In genomic region chr2:111116843-111117665, GRCh38 we compare ENCODE assay signal across 8 cellular contexts. TPM values are rescaled to one million over a fixed set of nuclear protein-coding genes. Genes with fewer than 3 reads are reported as not detected.
DNase-seq lines count a peak whose midpoint lies in the region; ATAC-seq and TF ChIP-seq lines count a peak whose summit lies in the region.

No MANE protein-coding gene starts in this region.

- no peak overlapping the region for H3K27ac ChIP-seq in foreskin keratinocyte
- H3K27ac ChIP-seq in neural cell (ENCODE audit: low read length) = no peak overlapping the region

- no peak for TF ChIP-seq EP300 in neural cell (conservative IDR thresholded peaks at IDR 0.05; ENCODE audit: poor library complexity, severe bottlenecking)

- H3K4me3 ChIP-seq in LNCaP clone FGC (ENCODE audit: low read depth, low read length) (0 out of 2 replicates have a peak overlapping the region, but pooled peaks have one; percentile 7), neural cell (ENCODE audit: low read length) (peak overlapping the region; percentile 63)

- TF ChIP-seq CTCF in LNCaP clone FGC (IDR thresholded peaks at IDR 0.05; ENCODE audit: control insufficient read depth, extremely low read depth, insufficient read depth) (peak; percentile 89), foreskin keratinocyte (conservative IDR thresholded peaks at IDR 0.05) (peak; percentile 93), neural cell (IDR thresholded peaks at IDR 0.05; ENCODE audit: poor library complexity, severe bottlenecking) (peak; percentile 89)

- H2AFZ ChIP-seq in neural cell (ENCODE audit: low read depth, low read length) = no peak overlapping the region

- no peaks in the 10 kb centered on the region for H3K36me3 ChIP-seq in neural cell (ENCODE audit: insufficient read depth, low read length)

- H3K4me2 ChIP-seq in neural cell (ENCODE audit: low read length) = no peak overlapping the region

- ATAC-seq in foreskin keratinocyte (peak; percentile 65), GM19397 (IDR thresholded peaks at IDR 0.05; ENCODE audit: unreplicated experiment) (no peak)

- peak overlapping the region; percentile 9 for H3K9ac ChIP-seq in neural cell (ENCODE audit: low read length)

- DNase-seq in ELF-1 (ENCODE audit: low read depth, low spot score) = peak; percentile 91
- DNase-seq in LNCaP clone FGC (ENCODE audit: low read depth) = peak; percentile 80
- DNase-seq in SHP77 (lab: John Stamatoyannopoulos, UW) = peak; percentile 79 to 90
- DNase-seq in activated gamma-delta T cell treated with anti-CD3 and anti-CD28 coated beads, Interleukin-2, amount 50 U/mL, for 16 hours (ENCODE audit: low read depth) = peak; percentile 51
- DNase-seq in foreskin keratinocyte = peak; percentile 49 to 66
- DNase-seq in superior temporal gyrus (ENCODE audit: extremely low spot score) = peak; percentile 80

- peaks cover 6% of the 10 kb centered on the region for H3K4me1 ChIP-seq in foreskin keratinocyte

- no peaks in the 10 kb centered on the region for H3F3A ChIP-seq in neural cell (ENCODE audit: insufficient read depth, low read length, poor library complexity, severe bottlenecking)

- H3K9me2 ChIP-seq in neural cell (ENCODE audit: insufficient read depth, low read length) = no peaks in the 10 kb centered on the region

- H3K27me3 ChIP-seq in foreskin keratinocyte = peaks cover 37% of the 10 kb centered on the region
- H3K27me3 ChIP-seq in neural cell (ENCODE audit: insufficient read depth, low read depth, low read length) = peaks cover 57% of the 10 kb centered on the region

- no peaks in the 10 kb centered on the region for H3K79me2 ChIP-seq in neural cell (replicated peaks; ENCODE audit: insufficient read depth, low read length)

- peak; percentile 89 for TF ChIP-seq RAD21 in neural cell (conservative IDR thresholded peaks at IDR 0.05)

- H4K20me1 ChIP-seq in neural cell (ENCODE audit: insufficient read depth) = no peaks in the 10 kb centered on the region

- H3K9me3 ChIP-seq in neural cell (ENCODE audit: low read length) = no peaks in the 10 kb centered on the region

TF ChIP-seq in neural cell, 6 proteins besides CTCF, POLR2A, EP300 and RAD21:
- TF ChIP-seq MXI1 (conservative IDR thresholded peaks at IDR 0.05; ENCODE audit: poor library complexity, severe bottlenecking) (no peak), SMC3 (conservative IDR thresholded peaks at IDR 0.05; ENCODE audit: poor library complexity) (peak; percentile 94), REST (IDR thresholded peaks at IDR 0.05; ENCODE audit: borderline replicate concordance) (no peak), TAF1 (IDR thresholded peaks at IDR 0.05; ENCODE audit: low read depth) (no peak), EZH2 (IDR thresholded peaks at IDR 0.05; ENCODE audit: borderline replicate concordance, insufficient read depth, low read length, poor library complexity, severe bottlenecking) (no peak)

RNA-seq across cellular contexts. Expression of gene BCL2L11, which starts 3.7 kb away (rescaled TPM):
- 2.7 and 2.9 TPM in 2 replicates for total RNA-seq in foreskin keratinocyte
- 1.2 and 1.5 TPM in 2 replicates for polyA plus RNA-seq in foreskin keratinocyte
- polyA plus RNA-seq in neural cell = 2.6 and 42.1 TPM in 2 replicates
- polyA minus RNA-seq in neural cell = 9.7 and 11.0 TPM in 2 replicates
